ENCODE assay signal across 16 cellular contexts in the genomic region with DNA sequence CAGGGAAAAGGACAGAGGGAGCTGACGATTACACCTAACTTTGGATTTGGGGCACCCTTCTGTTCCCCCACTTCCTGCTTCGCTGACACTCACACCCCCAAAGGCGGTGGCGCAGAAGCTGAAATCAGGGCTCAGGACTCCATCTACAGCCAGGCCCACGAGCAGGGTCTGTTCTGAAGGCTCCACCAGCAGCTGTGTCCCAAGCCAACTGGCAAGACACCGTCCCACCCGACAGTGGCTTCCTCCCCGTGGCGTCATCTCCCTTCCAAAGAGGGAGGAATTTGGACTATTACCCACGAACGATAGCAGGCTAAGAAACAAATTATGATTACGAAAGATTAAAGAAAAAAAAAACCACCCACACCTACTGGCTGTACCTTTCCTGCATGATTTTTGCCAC. TPM values are rescaled to one million over a fixed set of nuclear protein-coding genes. Genes with fewer than 3 reads are reported as not detected.
DNase-seq lines count a peak whose midpoint lies in the region; ATAC-seq lines count a peak whose summit lies in the region.
"Had no signal": no experiment of that assay in that cellular context is flagged by ENCODE, and none has a peak within 500 bp of the region (broad histone marks: within the 10 kb centered on the region; RNA-seq: fewer than 3 reads in every experiment).

No MANE protein-coding gene starts in this region.

- peaks cover 9% of the 10 kb centered on the region for H3K27me3 Mint-ChIP-seq in activated naive CD4-positive, alpha-beta T cell treated with anti-CD3 and anti-CD28 coated beads, Interleukin-2, amount 10 ng/mL, durations not matched to agents 7 days and 5 days
- H3K27me3 Mint-ChIP-seq in T-helper 17 cell (no peaks in the 10 kb centered on the region), memory B cell (peaks cover 8% of the 10 kb centered on the region)
- peaks cover 22% of the 10 kb centered on the region for H3K27me3 Mint-ChIP-seq in stimulated activated memory B cell treated with anti-CD40 and anti-IgM and Interleukin-4, amounts not matched to agents 10 μg/mL and 1 μg/mL and 100 μg/mL, for 72 hours

- H3K9me3 Mint-ChIP-seq in activated naive CD4-positive, alpha-beta T cell treated with anti-CD3 and anti-CD28 coated beads, Interleukin-2, amount 10 ng/mL, durations not matched to agents 7 days and 5 days: no peaks in the 10 kb centered on the region
- no peaks in the 10 kb centered on the region for H3K9me3 Mint-ChIP-seq in memory B cell
- no peaks in the 10 kb centered on the region for H3K9me3 Mint-ChIP-seq in stimulated activated memory B cell treated with anti-CD40 and anti-IgM and Interleukin-4, amounts not matched to agents 10 μg/mL and 1 μg/mL and 100 μg/mL, for 72 hours
- H3K9me3 Mint-ChIP-seq: nephron progenitor cell had no signal

- H3K4me3 Mint-ChIP-seq in activated naive CD4-positive, alpha-beta T cell treated with anti-CD3 and anti-CD28 coated beads, Interleukin-2, amount 10 ng/mL, durations not matched to agents 7 days and 5 days: peak overlapping the region; percentile 83
- H3K4me3 Mint-ChIP-seq in T-helper 17 cell: peak overlapping the region; percentile 52
- H3K4me3 Mint-ChIP-seq in memory B cell: peak overlapping the region; percentile 91
- no peak overlapping the region for H3K4me3 Mint-ChIP-seq in stimulated activated memory B cell treated with anti-CD40 and anti-IgM and Interleukin-4, amounts not matched to agents 10 μg/mL and 1 μg/mL and 100 μg/mL, for 72 hours

- CTCF ChIA-PET in activated naive CD4-positive, alpha-beta T cell treated with anti-CD3 and anti-CD28 coated beads, Interleukin-2, amount 10 ng/mL, durations not matched to agents 7 days and 5 days (lab: Charles Lee): interaction anchor here (0.7 to 1.3 kb wide), 3 partner anchors 61 to 342 kb away, joined by 3 read pairs; no protein-coding TSS in a partner anchor

- ATAC-seq in T-helper 17 cell (no peak), memory B cell (ENCODE audit: low read depth) (no peak), HG03520 (IDR thresholded peaks at IDR 0.05; ENCODE audit: unreplicated experiment) (no peak), HG03280 (IDR thresholded peaks at IDR 0.05; ENCODE audit: unreplicated experiment) (no peak), HG03025 (IDR thresholded peaks at IDR 0.05; ENCODE audit: low FRiP score, unreplicated experiment) (no peak)
- no peak for ATAC-seq in stimulated activated memory B cell treated with anti-CD40 and anti-IgM and Interleukin-4, amounts not matched to agents 10 μg/mL and 1 μg/mL and 100 μg/mL, for 72 hours
- ATAC-seq: activated CD4-positive, CD25-positive, alpha-beta regulatory T cell treated with anti-CD3 and anti-CD28 coated beads, Interleukin-2, amount 50 U/mL, for 24 hours had no signal

- H3K9me3 ChIP-seq in T-helper 17 cell (ENCODE audit: control insufficient read depth, low read length, poor library complexity, severe bottlenecking): no peaks in the 10 kb centered on the region

- H3K27ac Mint-ChIP-seq in activated naive CD4-positive, alpha-beta T cell treated with anti-CD3 and anti-CD28 coated beads, Interleukin-2, amount 10 ng/mL, durations not matched to agents 7 days and 5 days: peak overlapping the region; percentile 45
- H3K27ac Mint-ChIP-seq in T-helper 17 cell: peak overlapping the region; percentile 97
- H3K27ac Mint-ChIP-seq in memory B cell: no peak overlapping the region
- peak overlapping the region; percentile 32 for H3K27ac Mint-ChIP-seq in stimulated activated memory B cell treated with anti-CD40 and anti-IgM and Interleukin-4, amounts not matched to agents 10 μg/mL and 1 μg/mL and 100 μg/mL, for 72 hours
- H3K27ac Mint-ChIP-seq: nephron progenitor cell had no signal

- H3K4me1 Mint-ChIP-seq in activated naive CD4-positive, alpha-beta T cell treated with anti-CD3 and anti-CD28 coated beads, Interleukin-2, amount 10 ng/mL, durations not matched to agents 7 days and 5 days: peaks cover 73% of the 10 kb centered on the region
- H3K4me1 Mint-ChIP-seq in T-helper 17 cell: peaks cover 68% of the 10 kb centered on the region
- peaks cover 42% of the 10 kb centered on the region for H3K4me1 Mint-ChIP-seq in memory B cell
- peaks cover 69% of the 10 kb centered on the region for H3K4me1 Mint-ChIP-seq in stimulated activated memory B cell treated with anti-CD40 and anti-IgM and Interleukin-4, amounts not matched to agents 10 μg/mL and 1 μg/mL and 100 μg/mL, for 72 hours

- DNase-seq in activated naive CD4-positive, alpha-beta T cell treated with anti-CD3 and anti-CD28 coated beads, Interleukin-2, amount 10 ng/mL, durations not matched to agents 7 days and 5 days: no peak
- DNase-seq in activated naive CD4-positive, alpha-beta T cell treated with Interleukin-2 at 50 U/mL for 16 hours: no peak
- no peak for DNase-seq in T-helper 17 cell
- no peak for DNase-seq in memory B cell (ENCODE audit: low spot score in 2 of 2)
- DNase-seq: DMS53, foreskin melanocyte, GOT3, NCI-H146, nephron progenitor cell, retina, substantia nigra had no signal

- peaks cover 17% of the 10 kb centered on the region for H3K36me3 Mint-ChIP-seq in activated naive CD4-positive, alpha-beta T cell treated with anti-CD3 and anti-CD28 coated beads, Interleukin-2, amount 10 ng/mL, durations not matched to agents 7 days and 5 days
- H3K36me3 Mint-ChIP-seq in T-helper 17 cell (ENCODE audit: low read depth) (no peaks in the 10 kb centered on the region), memory B cell (no peaks in the 10 kb centered on the region)
- no peaks in the 10 kb centered on the region for H3K36me3 Mint-ChIP-seq in stimulated activated memory B cell treated with anti-CD40 and anti-IgM and Interleukin-4, amounts not matched to agents 10 μg/mL and 1 μg/mL and 100 μg/mL, for 72 hours

RNA-seq across cellular contexts. Expression of a gene that starts 54.3 kb away (rescaled TPM):
- total RNA-seq in T-helper 17 cell: 100 to 1,000 TPM; 133 to 146 TPM

RNA-seq across cellular contexts. Expression of a gene that starts 59.6 kb away (rescaled TPM):
- 100 to 1,000 TPM in 1 of 2 donors, 10 to 100 TPM in 1; 93.3 to 146 TPM for total RNA-seq in T-helper 17 cell
